16 cellular contexts compared by ENCODE assay signal in the genomic region with DNA sequence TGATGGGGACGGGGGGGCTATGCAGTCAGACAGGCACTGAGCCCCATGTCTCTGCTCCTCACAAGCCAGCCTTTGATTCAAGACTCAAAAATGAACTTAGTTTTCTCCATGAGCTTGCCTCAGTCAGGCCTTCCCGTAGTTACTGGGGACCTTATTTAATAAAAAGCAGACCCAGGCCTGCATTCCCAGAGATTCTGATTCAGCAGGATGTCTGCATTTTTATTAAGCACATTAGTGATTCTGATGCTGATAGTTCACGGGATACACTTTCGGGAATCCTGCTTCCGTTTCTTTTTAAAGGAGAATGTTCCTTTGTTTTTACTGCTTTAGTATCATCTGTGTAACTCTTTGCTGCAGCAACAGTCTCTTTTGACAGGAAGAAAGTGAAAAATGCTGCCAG. TPM values are rescaled to one million over a fixed set of nuclear protein-coding genes. Genes with fewer than 3 reads are reported as not detected.
A peak's percentile ranks its signal among the peaks of the same experiment; 100 is the strongest.
DNase-seq lines count a peak whose midpoint lies in the region; ATAC-seq and TF ChIP-seq lines count a peak whose summit lies in the region.
"Had no signal": no experiment of that assay in that cellular context is flagged by ENCODE, and none has a peak within 500 bp of the region (broad histone marks: within the 10 kb centered on the region; RNA-seq: fewer than 3 reads in every experiment).

No MANE protein-coding gene starts in this region.

- H3F3A ChIP-seq in SK-N-SH (replicated peaks; ENCODE audit: insufficient read depth) = peaks cover 47% of the 10 kb centered on the region
- no peaks in the 10 kb centered on the region for H3F3A ChIP-seq in neural cell (ENCODE audit: insufficient read depth, low read length, poor library complexity, severe bottlenecking)

- no peak for TF ChIP-seq POLR2A in gastroesophageal sphincter (IDR thresholded peaks at IDR 0.05)

- H4K20me1 ChIP-seq in SK-N-SH (ENCODE audit: insufficient read depth) (no peaks in the 10 kb centered on the region), neural cell (ENCODE audit: insufficient read depth) (no peaks in the 10 kb centered on the region)

- POLR2A ChIA-PET in SK-N-SH (lab: Yijun Ruan, JAX) = no interaction called here

- H3K9me2 ChIP-seq in SK-N-SH (no peaks in the 10 kb centered on the region), neural cell (ENCODE audit: insufficient read depth, low read length) (no peaks in the 10 kb centered on the region)

- peak; percentile 69 for DNase-seq in EH (ENCODE audit: low read depth)
- DNase-seq in SK-N-SH = peak; percentile 51
- no peak for DNase-seq in brain microvascular endothelial cell
- DNase-seq in Right ventricle myocardium inferior (ENCODE audit: missing footprints) = no peak
- DNase-seq in cerebellar cortex (ENCODE audit: low spot score) = no peak
- no peak for DNase-seq in activated CD4-positive, alpha-beta T cell treated with anti-CD3 and anti-CD28 coated beads, Interleukin-2, amount 50 U/mL, for 4 hours
- DNase-seq: ACHN; Caco-2; CD8-positive, alpha-beta memory T cell; DND-41; GOT3; H9; IMR-90 had no signal

- TF ChIP-seq CTCF in SK-N-SH (IDR thresholded peaks at IDR 0.05) (no peak), brain microvascular endothelial cell (IDR thresholded peaks at IDR 0.05; ENCODE audit: low read depth, low read length, missing control alignments) (no peak), neural cell (IDR thresholded peaks at IDR 0.05; ENCODE audit: poor library complexity, severe bottlenecking) (no peak), gastroesophageal sphincter (IDR thresholded peaks at IDR 0.05) (no peak)

- peak overlapping the region; percentile 65 for H3K9ac ChIP-seq in SK-N-SH
- H3K9ac ChIP-seq in neural cell (ENCODE audit: low read length) = no peak overlapping the region

- H3K4me3 ChIP-seq in SK-N-SH (ENCODE audit: low read depth in 2 of 2, low read length in 1 of 2) (peak overlapping the region; percentile 9 to 16; a peak in 2 of 4 replicates), brain microvascular endothelial cell (ENCODE audit: low read depth, low read length) (no peak overlapping the region), neural cell (ENCODE audit: low read length) (no peak overlapping the region), gastroesophageal sphincter (no peak overlapping the region)

- no peaks in the 10 kb centered on the region for H3K36me3 ChIP-seq in SK-N-SH (replicated peaks in 1 of 2; ENCODE audit: control insufficient read depth in 1 of 2, insufficient read depth in 2 of 2, low read length in 1 of 2)
- H3K36me3 ChIP-seq in brain microvascular endothelial cell (replicated peaks) = no peaks in the 10 kb centered on the region
- no peaks in the 10 kb centered on the region for H3K36me3 ChIP-seq in neural cell (ENCODE audit: insufficient read depth, low read length)
- H3K36me3 ChIP-seq in gastroesophageal sphincter = no peaks in the 10 kb centered on the region

- ATAC-seq in gastroesophageal sphincter (no peak), Right ventricle myocardium inferior (no peak)

- intact Hi-C loops in Right ventricle myocardium inferior (cut with DNase I) = no loop called here

- H3K4me2 ChIP-seq in SK-N-SH (peak overlapping the region; percentile 60), neural cell (ENCODE audit: low read length) (no peak overlapping the region)

- peaks cover 12 to 27% of the 10 kb centered on the region in 2 experiments; a peak in 3 of 4 replicates for H3K4me1 ChIP-seq in SK-N-SH (ENCODE audit: control insufficient read depth in 1 of 2, insufficient read depth in 2 of 2, low read depth in 1 of 2, low read length in 1 of 2)
- no peaks in the 10 kb centered on the region for H3K4me1 ChIP-seq in gastroesophageal sphincter
- H3K4me1 ChIP-seq: Caco-2 had no signal

- H3K27ac ChIP-seq in SK-N-SH (ENCODE audit: low read depth in 2 of 2, low read length in 1 of 2) (peak overlapping the region; percentile 96 to 97), brain microvascular endothelial cell (peak overlapping the region; percentile 65), neural cell (ENCODE audit: low read length) (peak overlapping the region; percentile 22), gastroesophageal sphincter (no peak overlapping the region)

- TF ChIP-seq EP300 in SK-N-SH (IDR thresholded peaks at IDR 0.05; ENCODE audit: borderline replicate concordance in 1 of 2, low read depth in 1 of 2, low read length in 1 of 2) (peak; percentile 89 to 91), neural cell (conservative IDR thresholded peaks at IDR 0.05; ENCODE audit: poor library complexity, severe bottlenecking) (no peak), gastroesophageal sphincter (IDR thresholded peaks at IDR 0.05) (no peak)

- H2AFZ ChIP-seq in SK-N-SH (ENCODE audit: low read depth) (peak overlapping the region; percentile 50; the same call in 1 of the 2 replicates), neural cell (ENCODE audit: low read depth, low read length) (no peak overlapping the region)

- in situ Hi-C loops in brain microvascular endothelial cell (cut with HindIII; ENCODE audit: low pct_ligation_motif_present, low sequenced_read_pairs) = no loop called here

- H3K27me3 ChIP-seq in SK-N-SH (ENCODE audit: insufficient read depth) (no peaks in the 10 kb centered on the region), brain microvascular endothelial cell (replicated peaks) (no peaks in the 10 kb centered on the region), neural cell (ENCODE audit: insufficient read depth, low read depth, low read length) (no peaks in the 10 kb centered on the region), gastroesophageal sphincter (peaks cover 17% of the 10 kb centered on the region)

- WGBS in SK-N-SH (ENCODE audit: low lambda C conversion rate) = 3% methylated on average over 5 of the region's 5 CpGs
- WGBS in gastroesophageal sphincter (ENCODE audit: low coverage in 1 of 2), 2 donors = 34 to 52% methylated on average over 5 of the region's 5 CpGs

- H3K79me2 ChIP-seq in SK-N-SH (ENCODE audit: insufficient read depth) = no peaks in the 10 kb centered on the region
- no peaks in the 10 kb centered on the region for H3K79me2 ChIP-seq in neural cell (replicated peaks; ENCODE audit: insufficient read depth, low read length)

- CTCF ChIA-PET in SK-N-SH (lab: Yijun Ruan, JAX) = interaction anchor here (0.9 kb wide), 1 partner anchor 52 kb away, joined by 3 read pairs; no protein-coding TSS in a partner anchor

- no peak for TF ChIP-seq RAD21 in SK-N-SH (IDR thresholded peaks at IDR 0.05; ENCODE audit: low read length)
- TF ChIP-seq RAD21 in neural cell (conservative IDR thresholded peaks at IDR 0.05) = no peak

- H3K9me3 ChIP-seq in SK-N-SH (0 out of 2 replicates have a peak, but pooled peaks cover 6% of the 10 kb centered on the region), neural cell (ENCODE audit: low read length) (peaks cover 8% of the 10 kb centered on the region), gastroesophageal sphincter (peaks cover 0 to 11% (median 0%) of the 10 kb centered on the region in 3 donors)
- H3K9me3 ChIP-seq: Caco-2 had no signal

TF ChIP-seq in SK-N-SH, 30 proteins besides CTCF, POLR2A, EP300 and RAD21 (continues in another document):
- TF ChIP-seq TAF1 (IDR thresholded peaks at IDR 0.05; ENCODE audit: borderline replicate concordance, low read depth, low read length) = no peak
- TF ChIP-seq JUND (IDR thresholded peaks at IDR 0.05) = peak; percentile 61

TF ChIP-seq in neural cell, 6 proteins besides CTCF, POLR2A, EP300 and RAD21:
- TF ChIP-seq MXI1 (conservative IDR thresholded peaks at IDR 0.05; ENCODE audit: poor library complexity, severe bottlenecking) (no peak), EZH2 (IDR thresholded peaks at IDR 0.05; ENCODE audit: borderline replicate concordance, insufficient read depth, low read length, poor library complexity, severe bottlenecking) (no peak), SMC3 (conservative IDR thresholded peaks at IDR 0.05; ENCODE audit: poor library complexity) (no peak), TAF1 (IDR thresholded peaks at IDR 0.05; ENCODE audit: low read depth) (no peak), POLR2AphosphoS5 (IDR thresholded peaks at IDR 0.05) (no peak)
- TF ChIP-seq, protein P1, sequence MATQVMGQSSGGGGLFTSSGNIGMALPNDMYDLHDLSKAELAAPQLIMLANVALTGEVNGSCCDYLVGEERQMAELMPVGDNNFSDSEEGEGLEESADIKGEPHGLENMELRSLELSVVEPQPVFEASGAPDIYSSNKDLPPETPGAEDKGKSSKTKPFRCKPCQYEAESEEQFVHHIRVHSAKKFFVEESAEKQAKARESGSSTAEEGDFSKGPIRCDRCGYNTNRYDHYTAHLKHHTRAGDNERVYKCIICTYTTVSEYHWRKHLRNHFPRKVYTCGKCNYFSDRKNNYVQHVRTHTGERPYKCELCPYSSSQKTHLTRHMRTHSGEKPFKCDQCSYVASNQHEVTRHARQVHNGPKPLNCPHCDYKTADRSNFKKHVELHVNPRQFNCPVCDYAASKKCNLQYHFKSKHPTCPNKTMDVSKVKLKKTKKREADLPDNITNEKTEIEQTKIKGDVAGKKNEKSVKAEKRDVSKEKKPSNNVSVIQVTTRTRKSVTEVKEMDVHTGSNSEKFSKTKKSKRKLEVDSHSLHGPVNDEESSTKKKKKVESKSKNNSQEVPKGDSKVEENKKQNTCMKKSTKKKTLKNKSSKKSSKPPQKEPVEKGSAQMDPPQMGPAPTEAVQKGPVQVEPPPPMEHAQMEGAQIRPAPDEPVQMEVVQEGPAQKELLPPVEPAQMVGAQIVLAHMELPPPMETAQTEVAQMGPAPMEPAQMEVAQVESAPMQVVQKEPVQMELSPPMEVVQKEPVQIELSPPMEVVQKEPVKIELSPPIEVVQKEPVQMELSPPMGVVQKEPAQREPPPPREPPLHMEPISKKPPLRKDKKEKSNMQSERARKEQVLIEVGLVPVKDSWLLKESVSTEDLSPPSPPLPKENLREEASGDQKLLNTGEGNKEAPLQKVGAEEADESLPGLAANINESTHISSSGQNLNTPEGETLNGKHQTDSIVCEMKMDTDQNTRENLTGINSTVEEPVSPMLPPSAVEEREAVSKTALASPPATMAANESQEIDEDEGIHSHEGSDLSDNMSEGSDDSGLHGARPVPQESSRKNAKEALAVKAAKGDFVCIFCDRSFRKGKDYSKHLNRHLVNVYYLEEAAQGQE (IDR thresholded peaks at IDR 0.05; ENCODE audit: borderline replicate concordance) = no peak

RNA-seq across cellular contexts. Expression of a gene that starts 28.3 kb away (rescaled TPM):
- polyA plus RNA-seq in SK-N-SH (2012; rRNA removed) (27.9 and 30.3 TPM in 2 replicates), neural cell (4.4 and 8.3 TPM in 2 replicates)
- 20.8 and 24.0 TPM in 2 replicates for polyA plus RNA-seq in SK-N-SH (2012; cell fraction: cytosol; rRNA removed)
- polyA plus RNA-seq in SK-N-SH (2012; cell fraction: nucleus; rRNA removed) = 30.8 and 38.2 TPM in 2 replicates
- polyA minus RNA-seq in neural cell = 4.3 and 6.1 TPM in 2 replicates
- total RNA-seq in gastroesophageal sphincter (1 to 10 TPM in 1 of 4 donors, not detected in 3; 2.5 TPM), Right ventricle myocardium inferior (not detected)
- total RNA-seq: CD8-positive, alpha-beta memory T cell; H9; HT-29 had no signal
- polyA plus RNA-seq: CD8-positive, alpha-beta memory T cell had no signal

Comparison
In these comparisons a context has a peak if more than half of its experiments do, and no peak if none do; other contexts are left out.
1. DNase-seq: peak in EH (single experiment) and SK-N-SH (single experiment); none in brain microvascular endothelial cell (single experiment), Right ventricle myocardium inferior (single experiment), cerebellar cortex (single experiment) and activated CD4-positive, alpha-beta T cell treated with anti-CD3 and anti-CD28 coated beads, Interleukin-2, amount 50 U/mL, for 4 hours (0 of 2).
2. H3K27ac ChIP-seq: peak in SK-N-SH (2 of 2), brain microvascular endothelial cell (single experiment) and neural cell (single experiment); none in gastroesophageal sphincter (0 of 4).
3. H3K4me3 ChIP-seq: peak in SK-N-SH (2 of 2); none in brain microvascular endothelial cell (single experiment), neural cell (single experiment) and gastroesophageal sphincter (0 of 2).